ENCODE assay signal across 8 cellular contexts in the genomic region with DNA sequence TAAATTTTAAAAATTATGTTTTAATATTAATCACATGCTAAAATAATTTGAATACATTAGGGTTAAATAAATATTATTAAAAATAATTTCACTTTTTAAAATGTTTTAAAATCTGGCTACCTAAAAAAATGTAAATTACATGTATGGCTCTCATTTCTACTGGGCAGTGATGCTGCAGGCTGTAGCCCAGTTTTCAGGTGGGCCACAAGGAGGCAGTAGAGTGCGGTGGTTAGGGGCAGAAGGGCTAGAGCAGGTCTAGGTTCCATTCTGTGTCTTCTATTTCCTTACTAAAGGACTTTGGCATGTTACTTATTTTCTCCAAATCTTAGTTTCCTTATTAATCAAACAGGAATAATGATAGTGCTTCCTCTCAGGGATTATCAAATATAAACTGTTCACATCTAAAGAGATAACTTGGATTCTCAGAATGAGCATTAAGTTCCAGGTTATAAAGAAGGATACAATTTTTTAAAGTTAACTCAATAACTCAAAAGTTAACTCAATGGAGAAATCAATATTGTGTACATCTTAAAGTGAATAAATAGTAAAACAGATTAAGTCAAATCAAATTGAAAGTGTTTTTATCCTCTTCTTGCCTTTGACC. TPM values are rescaled to one million over a fixed set of nuclear protein-coding genes. Genes with fewer than 3 reads are reported as not detected.
A peak's percentile ranks its signal among the peaks of the same experiment; 100 is the strongest.
DNase-seq lines count a peak whose midpoint lies in the region; ATAC-seq, FAIRE-seq and TF ChIP-seq lines count a peak whose summit lies in the region.

No MANE protein-coding gene starts in this region.

- CTCF ChIA-PET in GM12878 (lab: Yijun Ruan, JAX) = interaction anchor here (0.6 to 6.2 kb wide), 47 partner anchors 8 to 1291 kb away, joined by 3 to 71 read pairs (median 4); a partner anchor contains a TSS

- no peak for DNase-seq in GM06990 (ENCODE audit: extremely low read depth, insufficient read length)
- DNase-seq in H7 = peak; percentile 38
- DNase-seq in NAMALWA (ENCODE audit: low spot score) = peak; percentile 66
- peak; percentile 58 for DNase-seq in T-helper 9 cell
- DNase-seq in GM12878 (ENCODE audit: low read depth, low spot score) = no peak
- DNase-seq in iPS-NIHi7 (ENCODE audit: extremely low spot score) = peak; percentile 72
- peak; percentile 30 to 48 (median 39) for DNase-seq in stimulated activated CD4-positive, alpha-beta T cell treated with anti-CD3 and anti-CD28 coated beads, Interleukin-1b, Interleukin-23, amount 100 ng/mL, for 24 hours (ENCODE audit: low read depth in 4 of 4, low spot score in 1 of 4)

- H3K9ac ChIP-seq in GM12878 (ENCODE audit: control insufficient read depth, insufficient read depth, low read length) = no peak overlapping the region

- no peaks in the 10 kb centered on the region for H3K4me1 ChIP-seq in GM12878 (ENCODE audit: control insufficient read depth, insufficient read depth, low read length)

- TF ChIP-seq EP300 in GM12878 (IDR thresholded peaks at IDR 0.05; ENCODE audit: borderline replicate concordance in 1 of 2, control insufficient read depth in 1 of 2, low read depth in 2 of 2, low read length in 2 of 2) = no peak

- TF ChIP-seq CTCF in GM06990 (IDR thresholded peaks at IDR 0.05; ENCODE audit: insufficient read depth, low read length, poor library complexity, severe bottlenecking) (peak; percentile 87), GM12878 (IDR thresholded peaks at IDR 0.05 in 2 of 3, conservative IDR thresholded peaks at IDR 0.05 in 1 of 3; ENCODE audit: control insufficient read depth in 2 of 3, extremely low read depth in 1 of 3, insufficient read depth in 1 of 3, low read depth in 3 of 3, low read length in 3 of 3) (peak; percentile 84 to 90 (median 87))

- no peaks in the 10 kb centered on the region for H3K27me3 ChIP-seq in GM06990 (replicated peaks; ENCODE audit: control insufficient read depth, insufficient read depth, low read length)
- H3K27me3 ChIP-seq in H7 (ENCODE audit: control insufficient read depth, insufficient read depth, low read length) = no peaks in the 10 kb centered on the region
- H3K27me3 ChIP-seq in GM12878 (replicated peaks in 1 of 2; ENCODE audit: control insufficient read depth in 2 of 2, insufficient read depth in 2 of 2, low read length in 1 of 2) = no peaks in the 10 kb centered on the region

- peak; percentile 79 for TF ChIP-seq RAD21 in GM12878 (IDR thresholded peaks at IDR 0.05; ENCODE audit: insufficient read depth, low read depth, low read length)

- ATAC-seq in GM12878 (peak; percentile 98), GM21619 (IDR thresholded peaks at IDR 0.05; ENCODE audit: unreplicated experiment) (no peak)

- no TSS peak for BruUV-seq in GM12878 (replicated peaks; lab: Mats Ljungman, UMichigan)

- 0% methylated on average over 1 of the region's 1 CpG for WGBS in GM12878 (ENCODE audit: insufficient coverage, insufficient replicate concordance, low lambda C conversion rate, missing lambda C conversion rate)

- intact Hi-C loops in GM12878 (cut with micrococcal nuclease; ENCODE audit: unreplicated experiment) = loop anchor here (1.0 to 10.0 kb wide), 7 partner anchors 230 to 1292 kb away; a partner anchor contains a TSS

- in situ Hi-C loops in GM12878 (cut with MboI) = loop anchor here (10.0 kb wide), 1 partner anchor 1252 kb away; no protein-coding TSS in a partner anchor

- no peaks in the 10 kb centered on the region for H3K9me3 ChIP-seq in GM12878 (replicated peaks; ENCODE audit: control insufficient read depth, insufficient read depth, low read length)

- POLR2A ChIA-PET in GM12878 (lab: Charles Lee) = interaction anchor here (0.6 kb wide), 1 partner anchor 230 kb away, joined by 3 read pairs; no protein-coding TSS in a partner anchor

- H3K4me3 ChIP-seq in GM06990 (replicated peaks; ENCODE audit: low read depth, low read length) (no peak overlapping the region), H7 (ENCODE audit: insufficient read depth, low read depth, low read length) (no peak overlapping the region), GM12878 (no peak overlapping the region)

- no peak overlapping the region for H2AFZ ChIP-seq in GM12878 (ENCODE audit: control insufficient read depth, low read depth, low read length)

- RAD21 ChIA-PET in GM12878 (lab: Charles Lee; ENCODE audit: unreplicated experiment) = interaction anchor here (0.6 to 3.1 kb wide), 35 partner anchors 9 to 582 kb away, joined by 3 to 30 read pairs (median 4); no protein-coding TSS in a partner anchor

- TF ChIP-seq POLR2A in GM12878 (IDR thresholded peaks at IDR 0.05; ENCODE audit: low read depth, low read length) = no peak

- no peak overlapping the region for H3K27ac ChIP-seq in GM12878 (ENCODE audit: control insufficient read depth, insufficient read depth)

- FAIRE-seq in GM12878 (lab: Jason Lieb, UNC) = peak; percentile 81

- no peak overlapping the region for H3K4me2 ChIP-seq in GM12878 (ENCODE audit: control insufficient read depth, insufficient read depth)

- H3K36me3 ChIP-seq in GM06990 (ENCODE audit: control insufficient read depth, insufficient read depth, low read length) (no peaks in the 10 kb centered on the region), H7 (replicated peaks; ENCODE audit: control insufficient read depth, insufficient read depth, low read length) (no peaks in the 10 kb centered on the region), GM12878 (ENCODE audit: control insufficient read depth in 2 of 2, insufficient read depth in 2 of 2, low read length in 1 of 2) (no peaks in the 10 kb centered on the region)

- H4K20me1 ChIP-seq in GM12878 (ENCODE audit: control insufficient read depth, insufficient read depth) = no peaks in the 10 kb centered on the region

- SMC1A ChIA-PET in GM12878 (lab: Charles Lee; ENCODE audit: uncharacterized antibody, unreplicated experiment) = interaction anchor here (0.6 to 4.1 kb wide), 39 partner anchors 9 to 1300 kb away, joined by 3 to 64 read pairs (median 3); no protein-coding TSS in a partner anchor

- H3K79me2 ChIP-seq in GM12878 (ENCODE audit: control insufficient read depth, insufficient read depth, low read length) = no peaks in the 10 kb centered on the region

TF ChIP-seq in GM12878, 131 proteins besides CTCF, POLR2A, EP300 and RAD21 (continues in another document):
- TF ChIP-seq CBFB (IDR thresholded peaks at IDR 0.05; ENCODE audit: low read depth) (no peak), NFIC (IDR thresholded peaks at IDR 0.05; ENCODE audit: low read depth, low read length) (no peak), SMARCA5 (IDR thresholded peaks at IDR 0.05) (no peak), WRNIP1 (IDR thresholded peaks at IDR 0.05; ENCODE audit: borderline replicate concordance, low read depth, low read length) (no peak), ZNF217 (IDR thresholded peaks at IDR 0.05) (no peak), EZH2 (IDR thresholded peaks at IDR 0.05; ENCODE audit: borderline replicate concordance, control insufficient read depth, low read depth, low read length) (no peak), YY1 (IDR thresholded peaks at IDR 0.05; ENCODE audit: low read depth, low read length) (peak; percentile 49; the same call in 1 of the 2 replicates), RUNX3 (IDR thresholded peaks at IDR 0.05; ENCODE audit: low read length) (peak; percentile 76), SMC3 (IDR thresholded peaks at IDR 0.05; ENCODE audit: borderline replicate concordance, low read length) (peak; percentile 90), SREBF1 (IDR thresholded peaks at IDR 0.05; ENCODE audit: low read length) (no peak), KAT2A (conservative IDR thresholded peaks at IDR 0.05; ENCODE audit: control insufficient read depth, low read depth, low read length) (no peak)
- TF ChIP-seq, protein P1, sequence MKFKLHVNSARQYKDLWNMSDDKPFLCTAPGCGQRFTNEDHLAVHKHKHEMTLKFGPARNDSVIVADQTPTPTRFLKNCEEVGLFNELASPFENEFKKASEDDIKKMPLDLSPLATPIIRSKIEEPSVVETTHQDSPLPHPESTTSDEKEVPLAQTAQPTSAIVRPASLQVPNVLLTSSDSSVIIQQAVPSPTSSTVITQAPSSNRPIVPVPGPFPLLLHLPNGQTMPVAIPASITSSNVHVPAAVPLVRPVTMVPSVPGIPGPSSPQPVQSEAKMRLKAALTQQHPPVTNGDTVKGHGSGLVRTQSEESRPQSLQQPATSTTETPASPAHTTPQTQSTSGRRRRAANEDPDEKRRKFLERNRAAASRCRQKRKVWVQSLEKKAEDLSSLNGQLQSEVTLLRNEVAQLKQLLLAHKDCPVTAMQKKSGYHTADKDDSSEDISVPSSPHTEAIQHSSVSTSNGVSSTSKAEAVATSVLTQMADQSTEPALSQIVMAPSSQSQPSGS (IDR thresholded peaks at IDR 0.05; ENCODE audit: low read length) = no peak

RNA-seq across cellular contexts. Expression of a gene that starts 54.9 kb away (rescaled TPM):
- not detected in 2 replicates for total RNA-seq in H7 (2014; rRNA removed; shearing (Covaris generic))
- 0.81 and 1.2 TPM in 2 replicates for total RNA-seq in GM12878 (2013; cell fraction: nucleolus; rRNA removed)
- total RNA-seq in GM12878 (2014; rRNA removed) = not detected in 2 replicates
- total RNA-seq in GM12878 (2014; rRNA removed; fragmentation: Illumina TruSeq; extraction: Trizol) = not detected in 2 replicates
- not detected in 2 replicates for total RNA-seq in GM12878 (2021)
- polyA plus RNA-seq in GM12878 (2011; ENCODE audit: low read depth) = not detected
- 0.15 and 0.23 TPM in 2 replicates for polyA plus RNA-seq in GM12878 (2011; rRNA removed)
- 0.03 and 0.05 TPM in 2 replicates for polyA plus RNA-seq in GM12878 (2011; cell fraction: cytosol; rRNA removed)
- 0.20 and 1.0 TPM in 2 replicates for polyA plus RNA-seq in GM12878 (2011; cell fraction: nucleus; rRNA removed)
- not detected in 2 replicates for polyA plus RNA-seq in GM12878 (2012)
- not detected in 2 replicates for polyA plus RNA-seq in GM12878 (2014; fragmentation: Illumina TruSeq; extraction: Trizol)
- polyA plus RNA-seq in GM12878 (2014; fragmentation: Nextera tagmentation; extraction: Ambion mirVana) = not detected
- not detected in 2 replicates for polyA plus RNA-seq in GM12878 (2014; rRNA removed)
- polyA plus RNA-seq in GM12878 (2016; fragmentation: Nextera tagmentation; extraction: Ambion mirVana) = not detected
- 0.26 and 2.0 TPM in 2 replicates for polyA minus RNA-seq in GM12878 (2011; rRNA and poly(A)+ RNA removed)
- polyA minus RNA-seq in GM12878 (2011; cell fraction: cytosol; rRNA and poly(A)+ RNA removed) = not detected in 2 replicates
- 0.48 and 2.4 TPM in 2 replicates for polyA minus RNA-seq in GM12878 (2011; cell fraction: nucleus; rRNA and poly(A)+ RNA removed)

Comparison
In these comparisons a context has a peak if more than half of its experiments do, and no peak if none do; other contexts are left out.
1. DNase-seq: peak in H7 (single experiment), NAMALWA (single experiment), T-helper 9 cell (single experiment), iPS-NIHi7 (single experiment) and stimulated activated CD4-positive, alpha-beta T cell treated with anti-CD3 and anti-CD28 coated beads, Interleukin-1b, Interleukin-23, amount 100 ng/mL, for 24 hours (4 of 4); none in GM06990 (single experiment) and GM12878 (single experiment).